Comparison of ENCODE assay signal across 8 cellular contexts in the genomic region with DNA sequence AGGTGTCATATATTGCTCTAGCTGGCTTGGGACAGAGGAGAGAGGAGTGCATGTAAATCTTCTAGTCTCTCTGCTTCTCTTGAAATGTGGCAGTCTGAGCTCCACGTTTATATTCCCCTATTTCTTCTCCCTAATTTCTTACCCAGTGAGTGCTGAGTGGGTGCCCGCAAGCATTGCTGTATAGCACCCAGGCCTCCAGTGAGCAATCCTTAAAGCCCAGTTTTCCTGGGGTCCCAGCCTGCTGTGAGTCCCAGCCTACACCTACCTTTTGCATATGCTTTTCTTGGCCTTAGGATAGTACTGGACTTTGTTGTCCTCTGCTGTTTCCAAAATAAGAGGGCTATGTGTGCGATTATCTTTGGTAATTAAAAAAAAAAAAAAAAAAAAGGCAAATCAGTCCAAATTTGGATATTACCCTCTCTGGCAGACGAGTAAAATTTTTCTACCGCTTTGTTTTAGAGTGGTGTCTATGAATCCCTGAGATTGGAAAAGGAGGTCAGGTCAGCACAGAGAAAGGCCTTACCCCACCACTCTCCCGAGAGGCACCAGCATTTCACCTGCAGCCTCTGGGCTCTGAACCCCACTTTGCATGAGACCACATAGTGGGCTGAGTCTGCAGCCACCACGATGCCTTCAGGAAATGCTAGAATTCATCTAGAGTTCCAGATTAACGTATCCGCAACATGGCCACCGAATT. TPM values are rescaled to one million over a fixed set of nuclear protein-coding genes. Genes with fewer than 3 reads are reported as not detected.
DNase-seq lines count a peak whose midpoint lies in the region; ATAC-seq and TF ChIP-seq lines count a peak whose summit lies in the region.

No MANE protein-coding gene starts in this region.

- DNase-seq in mammary epithelial cell: peak; percentile 15
- peak; percentile 22 for DNase-seq in mesendoderm
- no peak for DNase-seq in epidermal melanocyte (ENCODE audit: insufficient read length, low spot score)
- no peak for DNase-seq in SW 1271 (lab: John Stamatoyannopoulos, UW)
- no peak for DNase-seq in hippocampal formation (lab: John Stamatoyannopoulos, UW)
- no peak for DNase-seq in NCI-H226

- H3K79me2 ChIP-seq in mammary epithelial cell (ENCODE audit: insufficient read depth, low read length) (peaks cover 69% of the 10 kb centered on the region), mesendoderm (ENCODE audit: control insufficient read depth, insufficient read depth, low read length) (peaks cover 46% of the 10 kb centered on the region)

- H2AFZ ChIP-seq in mammary epithelial cell (ENCODE audit: low read depth, low read length): no peak overlapping the region

- TF ChIP-seq CTCF in C4-2B (conservative IDR thresholded peaks at IDR 0.05) (no peak), mammary epithelial cell (conservative IDR thresholded peaks at IDR 0.05 in 1 of 2, IDR thresholded peaks at IDR 0.05 in 1 of 2; ENCODE audit: extremely low read depth in 1 of 2, insufficient read depth in 1 of 2, low read depth in 1 of 2, low read length in 2 of 2) (no peak)

- ATAC-seq in HG02884 (IDR thresholded peaks at IDR 0.05; ENCODE audit: unreplicated experiment): peak; percentile 53

- intact Hi-C loops in mammary epithelial cell (cut with micrococcal nuclease): loop anchor here (1.0 kb wide), 1 partner anchor 392 kb away; no protein-coding TSS in a partner anchor

- H3K36me3 ChIP-seq in mammary epithelial cell (ENCODE audit: insufficient read depth, low read length) (no peaks in the 10 kb centered on the region), mesendoderm (ENCODE audit: control insufficient read depth, insufficient read depth, low read length) (no peaks in the 10 kb centered on the region)

- BruUV-seq in mammary epithelial cell (replicated peaks; lab: Mats Ljungman, UMichigan): TSS peak; percentile 52

- H3K9ac ChIP-seq in mammary epithelial cell (ENCODE audit: insufficient read depth, low read length): peak overlapping the region; percentile 98
- peak overlapping the region; percentile 96 for H3K9ac ChIP-seq in mesendoderm (ENCODE audit: low read length)

- H3K56ac ChIP-seq in mesendoderm (ENCODE audit: low read length): peak overlapping the region; percentile 92

- H3K23ac ChIP-seq in mesendoderm (ENCODE audit: low read length): peak overlapping the region; percentile 90

- H4K5ac ChIP-seq in mesendoderm (ENCODE audit: low read length): peak overlapping the region; percentile 29

- no peak overlapping the region for H4K8ac ChIP-seq in mesendoderm (ENCODE audit: low read depth, low read length)

- peak overlapping the region; percentile 92 for H3K27ac ChIP-seq in C4-2B
- H3K27ac ChIP-seq in mammary epithelial cell (ENCODE audit: insufficient read depth, low read depth, low read length): peak overlapping the region; percentile 91
- peak overlapping the region; percentile 40 for H3K27ac ChIP-seq in mesendoderm (ENCODE audit: low read depth, low read length)

- peak overlapping the region; percentile 73 for H3K4ac ChIP-seq in mesendoderm (ENCODE audit: low read depth, low read length)

- H3K4me1 ChIP-seq in mammary epithelial cell (ENCODE audit: insufficient read depth, low read length) (peaks cover 29% of the 10 kb centered on the region), mesendoderm (ENCODE audit: control insufficient read depth, low read depth, low read length) (peaks cover 3% of the 10 kb centered on the region)

- H3K79me1 ChIP-seq in mesendoderm (ENCODE audit: low read length): peaks cover 7% of the 10 kb centered on the region

- H3K4me2 ChIP-seq in mammary epithelial cell (ENCODE audit: insufficient read depth, low read depth, low read length): peak overlapping the region; percentile 72
- peak overlapping the region; percentile 93 for H3K4me2 ChIP-seq in mesendoderm (ENCODE audit: low read length)

- dilution Hi-C loops in mammary epithelial cell (cut with HindIII; ENCODE audit: low sequenced_read_pairs): no loop called here

- in situ Hi-C loops in mammary epithelial cell (cut with MboI; ENCODE audit: low sequenced_read_pairs in 2 of 2): no loop called here

- no peaks in the 10 kb centered on the region for H3K9me3 ChIP-seq in mammary epithelial cell (replicated peaks; ENCODE audit: insufficient read depth, low read length)

- H3K27me3 ChIP-seq in mammary epithelial cell (ENCODE audit: insufficient read depth, low read length): no peaks in the 10 kb centered on the region
- no peaks in the 10 kb centered on the region for H3K27me3 ChIP-seq in mesendoderm (ENCODE audit: insufficient read depth, low read length, poor library complexity)

- CTCF ChIA-PET in mammary epithelial cell (lab: Charles Lee; ENCODE audit: low non-redundant PET): interaction anchor here (0.6 kb wide), 1 partner anchor 117 kb away, joined by 3 read pairs; no protein-coding TSS in a partner anchor

- H3K18ac ChIP-seq in mesendoderm (ENCODE audit: low read length): peak overlapping the region; percentile 82

- H2BK15ac ChIP-seq in mesendoderm (replicated peaks; ENCODE audit: low read depth): no peak overlapping the region

- H3K4me3 ChIP-seq in mammary epithelial cell (replicated peaks in 1 of 3; ENCODE audit: insufficient read depth in 1 of 3, low read depth in 2 of 3, low read length in 3 of 3) (peak overlapping the region; percentile 72 to 96 (median 93)), mesendoderm (ENCODE audit: low read length) (peak overlapping the region; percentile 89)

- 20% methylated on average over 9 of the region's 10 CpGs for WGBS in mammary epithelial cell (ENCODE audit: low coverage, missing lambda C conversion rate)
- WGBS in mesendoderm (ENCODE audit: extremely low coverage, insufficient coverage, low lambda C conversion rate): no CpG with 5 or more reads among the region's 10 CpGs

- peak overlapping the region; percentile 85 for H2BK120ac ChIP-seq in mesendoderm (ENCODE audit: low read depth, low read length)

- peak overlapping the region; percentile 89 for H2AK5ac ChIP-seq in mesendoderm (ENCODE audit: low read length)

- H4K20me1 ChIP-seq in mammary epithelial cell (ENCODE audit: insufficient read depth, low read length): peaks cover 4% of the 10 kb centered on the region

- H2BK5ac ChIP-seq in mesendoderm (ENCODE audit: low read length): peak overlapping the region; percentile 80

RNA-seq across cellular contexts. Expression of a gene that starts 1.1 kb away (rescaled TPM):
- total RNA-seq in mammary epithelial cell: 100 to 1,000 TPM; 147 to 347 TPM
- polyA plus RNA-seq in mammary epithelial cell: 614 TPM
- 669 TPM for polyA minus RNA-seq in mammary epithelial cell
- polyA plus RNA-seq in mesendoderm (2013, experiment 1 of 2): 1,103 TPM
- 1,074 TPM for polyA plus RNA-seq in mesendoderm (2013, experiment 2 of 2)

Comparison
In these comparisons a context has a peak if more than half of its experiments do, and no peak if none do; other contexts are left out.
1. H3K27ac ChIP-seq: peak in every context shown above with its lines; median percentile 92 in C4-2B; 91 in mammary epithelial cell; 40 in mesendoderm.
2. DNase-seq: peak in mammary epithelial cell (single experiment) and mesendoderm (single experiment); none in epidermal melanocyte (single experiment), SW 1271 (0 of 2), hippocampal formation (0 of 2) and NCI-H226 (single experiment).